In the genomic region with DNA sequence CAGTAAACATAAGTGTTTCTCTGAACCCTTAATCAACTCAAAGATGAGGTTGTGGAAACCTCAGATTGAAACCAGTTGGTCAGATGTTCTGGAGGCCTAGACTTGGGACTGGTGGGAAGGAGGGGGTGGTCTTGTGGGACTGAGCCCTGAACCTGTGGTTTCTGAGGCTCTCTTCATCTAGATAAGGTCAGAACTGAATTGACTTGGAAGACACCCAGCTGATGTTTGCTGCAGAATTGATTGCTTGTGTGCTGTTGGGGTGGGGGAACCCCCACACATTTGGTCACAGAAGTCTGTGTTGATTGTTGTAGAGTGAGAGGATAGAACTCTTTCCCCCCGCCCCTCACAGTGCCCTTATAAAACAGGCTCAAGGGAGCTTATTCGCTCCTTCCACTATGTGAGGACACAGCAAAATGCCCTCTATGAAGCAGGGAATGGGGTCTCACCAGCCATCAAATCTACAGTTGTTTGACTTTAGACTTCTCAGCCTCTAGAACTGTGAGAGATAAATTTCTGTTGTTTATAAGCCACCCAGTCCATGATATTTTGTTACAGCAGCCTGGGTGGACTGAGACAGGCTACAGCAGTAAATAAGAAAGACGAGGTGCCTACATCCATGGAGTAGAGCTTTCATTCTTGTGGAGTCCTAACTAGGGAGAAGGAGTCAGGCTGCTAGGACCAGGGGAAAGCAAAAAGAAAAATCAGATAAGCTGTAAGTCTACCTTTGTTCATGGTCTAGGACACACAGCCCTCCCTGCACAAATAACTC, we compare ENCODE assay signal across 1 cellular context.
TF ChIP-seq lines count a peak whose summit lies in the region.

No MANE protein-coding gene starts in this region.

TF ChIP-seq in GM12878, 131 proteins besides CTCF, POLR2A, EP300 and RAD21 (continued from another document and continues in another):
- TF ChIP-seq CEBPB (IDR thresholded peaks at IDR 0.05; ENCODE audit: borderline replicate concordance in 1 of 2, low read depth in 2 of 2, low read length in 2 of 2) (no peak), ZNF274 (IDR thresholded peaks at IDR 0.05; ENCODE audit: insufficient read depth, insufficient read length) (no peak), SMARCA5 (IDR thresholded peaks at IDR 0.05) (no peak), RUNX3 (IDR thresholded peaks at IDR 0.05; ENCODE audit: low read length) (peak; percentile 96), EGR1 (IDR thresholded peaks at IDR 0.05; ENCODE audit: borderline replicate concordance in 1 of 2, low read depth in 2 of 2, low read length in 2 of 2) (peak in 1 of 2 experiments; percentile 72; a peak in 2 of 3 replicates), SMAD1 (IDR thresholded peaks at IDR 0.05; ENCODE audit: low read depth, partially characterized antibody) (no peak), CBX3 (IDR thresholded peaks at IDR 0.05; ENCODE audit: borderline replicate concordance, low read depth) (no peak), HDGF (IDR thresholded peaks at IDR 0.05) (no peak), MXI1 (IDR thresholded peaks at IDR 0.05; ENCODE audit: low read depth, low read length) (no peak), WRNIP1 (IDR thresholded peaks at IDR 0.05; ENCODE audit: borderline replicate concordance, low read depth, low read length) (no peak), MTA3 (IDR thresholded peaks at IDR 0.05; ENCODE audit: borderline replicate concordance, low read length) (no peak), TCF12 (IDR thresholded peaks at IDR 0.05; ENCODE audit: low read depth, low read length) (0 out of 2 replicates have a peak, but pooled peaks have one; percentile 6), MYB (IDR thresholded peaks at IDR 0.05; ENCODE audit: borderline replicate concordance, low read depth, low read length) (no peak), BHLHE40 (IDR thresholded peaks at IDR 0.05; ENCODE audit: borderline replicate concordance in 1 of 2, low read depth in 2 of 2, low read length in 1 of 2) (no peak), NFYA (IDR thresholded peaks at IDR 0.05; ENCODE audit: borderline replicate concordance, low read depth, low read length) (no peak), YY1 (IDR thresholded peaks at IDR 0.05; ENCODE audit: low read depth, low read length) (no peak), ZNF384 (IDR thresholded peaks at IDR 0.05; ENCODE audit: borderline replicate concordance, low read depth, low read length) (no peak), DPF2 (IDR thresholded peaks at IDR 0.05) (no peak), SUZ12 (IDR thresholded peaks at IDR 0.05; ENCODE audit: unreplicated experiment) (no peak), ETV6 (conservative IDR thresholded peaks at IDR 0.05 in 1 of 2, IDR thresholded peaks at IDR 0.05 in 1 of 2; ENCODE audit: borderline replicate concordance in 1 of 2, low read depth in 1 of 2) (no peak), CBFB (IDR thresholded peaks at IDR 0.05; ENCODE audit: low read depth) (peak; percentile 70; the same call in 1 of the 2 replicates), RCOR1 (conservative IDR thresholded peaks at IDR 0.05; ENCODE audit: low read depth, low read length) (no peak), RFX5 (IDR thresholded peaks at IDR 0.05; ENCODE audit: low read depth, low read length) (no peak), TCF3 (IDR thresholded peaks at IDR 0.05; ENCODE audit: borderline replicate concordance, insufficient read depth, low read depth, low read length) (no peak), SMC3 (IDR thresholded peaks at IDR 0.05; ENCODE audit: borderline replicate concordance, low read length) (no peak), SIX5 (IDR thresholded peaks at IDR 0.05; ENCODE audit: low read depth, low read length, severe bottlenecking) (no peak), HDAC2 (IDR thresholded peaks at IDR 0.05) (no peak), NBN (IDR thresholded peaks at IDR 0.05) (no peak), ZNF207 (IDR thresholded peaks at IDR 0.05; ENCODE audit: borderline replicate concordance) (no peak)
- TF ChIP-seq, protein P1, sequence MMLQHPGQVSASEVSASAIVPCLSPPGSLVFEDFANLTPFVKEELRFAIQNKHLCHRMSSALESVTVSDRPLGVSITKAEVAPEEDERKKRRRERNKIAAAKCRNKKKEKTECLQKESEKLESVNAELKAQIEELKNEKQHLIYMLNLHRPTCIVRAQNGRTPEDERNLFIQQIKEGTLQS (IDR thresholded peaks at IDR 0.05; ENCODE audit: borderline replicate concordance, extremely low read depth, low read depth, low read length): no peak
- TF ChIP-seq, protein P2, sequence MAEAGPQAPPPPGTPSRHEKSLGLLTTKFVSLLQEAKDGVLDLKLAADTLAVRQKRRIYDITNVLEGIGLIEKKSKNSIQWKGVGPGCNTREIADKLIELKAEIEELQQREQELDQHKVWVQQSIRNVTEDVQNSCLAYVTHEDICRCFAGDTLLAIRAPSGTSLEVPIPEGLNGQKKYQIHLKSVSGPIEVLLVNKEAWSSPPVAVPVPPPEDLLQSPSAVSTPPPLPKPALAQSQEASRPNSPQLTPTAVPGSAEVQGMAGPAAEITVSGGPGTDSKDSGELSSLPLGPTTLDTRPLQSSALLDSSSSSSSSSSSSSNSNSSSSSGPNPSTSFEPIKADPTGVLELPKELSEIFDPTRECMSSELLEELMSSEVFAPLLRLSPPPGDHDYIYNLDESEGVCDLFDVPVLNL (IDR thresholded peaks at IDR 0.05; ENCODE audit: low read depth, low read length): no peak
- TF ChIP-seq, protein P3, sequence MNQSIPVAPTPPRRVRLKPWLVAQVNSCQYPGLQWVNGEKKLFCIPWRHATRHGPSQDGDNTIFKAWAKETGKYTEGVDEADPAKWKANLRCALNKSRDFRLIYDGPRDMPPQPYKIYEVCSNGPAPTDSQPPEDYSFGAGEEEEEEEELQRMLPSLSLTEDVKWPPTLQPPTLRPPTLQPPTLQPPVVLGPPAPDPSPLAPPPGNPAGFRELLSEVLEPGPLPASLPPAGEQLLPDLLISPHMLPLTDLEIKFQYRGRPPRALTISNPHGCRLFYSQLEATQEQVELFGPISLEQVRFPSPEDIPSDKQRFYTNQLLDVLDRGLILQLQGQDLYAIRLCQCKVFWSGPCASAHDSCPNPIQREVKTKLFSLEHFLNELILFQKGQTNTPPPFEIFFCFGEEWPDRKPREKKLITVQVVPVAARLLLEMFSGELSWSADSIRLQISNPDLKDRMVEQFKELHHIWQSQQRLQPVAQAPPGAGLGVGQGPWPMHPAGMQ (IDR thresholded peaks at IDR 0.05; ENCODE audit: borderline replicate concordance): no peak
- TF ChIP-seq, protein P4, sequence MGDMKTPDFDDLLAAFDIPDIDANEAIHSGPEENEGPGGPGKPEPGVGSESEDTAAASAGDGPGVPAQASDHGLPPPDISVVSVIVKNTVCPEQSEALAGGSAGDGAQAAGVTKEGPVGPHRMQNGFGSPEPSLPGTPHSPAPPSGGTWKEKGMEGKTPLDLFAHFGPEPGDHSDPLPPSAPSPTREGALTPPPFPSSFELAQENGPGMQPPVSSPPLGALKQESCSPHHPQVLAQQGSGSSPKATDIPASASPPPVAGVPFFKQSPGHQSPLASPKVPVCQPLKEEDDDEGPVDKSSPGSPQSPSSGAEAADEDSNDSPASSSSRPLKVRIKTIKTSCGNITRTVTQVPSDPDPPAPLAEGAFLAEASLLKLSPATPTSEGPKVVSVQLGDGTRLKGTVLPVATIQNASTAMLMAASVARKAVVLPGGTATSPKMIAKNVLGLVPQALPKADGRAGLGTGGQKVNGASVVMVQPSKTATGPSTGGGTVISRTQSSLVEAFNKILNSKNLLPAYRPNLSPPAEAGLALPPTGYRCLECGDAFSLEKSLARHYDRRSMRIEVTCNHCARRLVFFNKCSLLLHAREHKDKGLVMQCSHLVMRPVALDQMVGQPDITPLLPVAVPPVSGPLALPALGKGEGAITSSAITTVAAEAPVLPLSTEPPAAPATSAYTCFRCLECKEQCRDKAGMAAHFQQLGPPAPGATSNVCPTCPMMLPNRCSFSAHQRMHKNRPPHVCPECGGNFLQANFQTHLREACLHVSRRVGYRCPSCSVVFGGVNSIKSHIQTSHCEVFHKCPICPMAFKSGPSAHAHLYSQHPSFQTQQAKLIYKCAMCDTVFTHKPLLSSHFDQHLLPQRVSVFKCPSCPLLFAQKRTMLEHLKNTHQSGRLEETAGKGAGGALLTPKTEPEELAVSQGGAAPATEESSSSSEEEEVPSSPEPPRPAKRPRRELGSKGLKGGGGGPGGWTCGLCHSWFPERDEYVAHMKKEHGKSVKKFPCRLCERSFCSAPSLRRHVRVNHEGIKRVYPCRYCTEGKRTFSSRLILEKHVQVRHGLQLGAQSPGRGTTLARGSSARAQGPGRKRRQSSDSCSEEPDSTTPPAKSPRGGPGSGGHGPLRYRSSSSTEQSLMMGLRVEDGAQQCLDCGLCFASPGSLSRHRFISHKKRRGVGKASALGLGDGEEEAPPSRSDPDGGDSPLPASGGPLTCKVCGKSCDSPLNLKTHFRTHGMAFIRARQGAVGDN (IDR thresholded peaks at IDR 0.05): no peak
- TF ChIP-seq, protein P5, sequence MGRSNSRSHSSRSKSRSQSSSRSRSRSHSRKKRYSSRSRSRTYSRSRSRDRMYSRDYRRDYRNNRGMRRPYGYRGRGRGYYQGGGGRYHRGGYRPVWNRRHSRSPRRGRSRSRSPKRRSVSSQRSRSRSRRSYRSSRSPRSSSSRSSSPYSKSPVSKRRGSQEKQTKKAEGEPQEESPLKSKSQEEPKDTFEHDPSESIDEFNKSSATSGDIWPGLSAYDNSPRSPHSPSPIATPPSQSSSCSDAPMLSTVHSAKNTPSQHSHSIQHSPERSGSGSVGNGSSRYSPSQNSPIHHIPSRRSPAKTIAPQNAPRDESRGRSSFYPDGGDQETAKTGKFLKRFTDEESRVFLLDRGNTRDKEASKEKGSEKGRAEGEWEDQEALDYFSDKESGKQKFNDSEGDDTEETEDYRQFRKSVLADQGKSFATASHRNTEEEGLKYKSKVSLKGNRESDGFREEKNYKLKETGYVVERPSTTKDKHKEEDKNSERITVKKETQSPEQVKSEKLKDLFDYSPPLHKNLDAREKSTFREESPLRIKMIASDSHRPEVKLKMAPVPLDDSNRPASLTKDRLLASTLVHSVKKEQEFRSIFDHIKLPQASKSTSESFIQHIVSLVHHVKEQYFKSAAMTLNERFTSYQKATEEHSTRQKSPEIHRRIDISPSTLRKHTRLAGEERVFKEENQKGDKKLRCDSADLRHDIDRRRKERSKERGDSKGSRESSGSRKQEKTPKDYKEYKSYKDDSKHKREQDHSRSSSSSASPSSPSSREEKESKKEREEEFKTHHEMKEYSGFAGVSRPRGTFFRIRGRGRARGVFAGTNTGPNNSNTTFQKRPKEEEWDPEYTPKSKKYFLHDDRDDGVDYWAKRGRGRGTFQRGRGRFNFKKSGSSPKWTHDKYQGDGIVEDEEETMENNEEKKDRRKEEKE (IDR thresholded peaks at IDR 0.05): no peak
- TF ChIP-seq, protein P6, sequence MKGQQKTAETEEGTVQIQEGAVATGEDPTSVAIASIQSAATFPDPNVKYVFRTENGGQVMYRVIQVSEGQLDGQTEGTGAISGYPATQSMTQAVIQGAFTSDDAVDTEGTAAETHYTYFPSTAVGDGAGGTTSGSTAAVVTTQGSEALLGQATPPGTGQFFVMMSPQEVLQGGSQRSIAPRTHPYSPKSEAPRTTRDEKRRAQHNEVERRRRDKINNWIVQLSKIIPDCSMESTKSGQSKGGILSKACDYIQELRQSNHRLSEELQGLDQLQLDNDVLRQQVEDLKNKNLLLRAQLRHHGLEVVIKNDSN (IDR thresholded peaks at IDR 0.05; ENCODE audit: borderline replicate concordance, extremely low read length, insufficient read depth, low read depth, low read length): no peak
- TF ChIP-seq, protein P7, sequence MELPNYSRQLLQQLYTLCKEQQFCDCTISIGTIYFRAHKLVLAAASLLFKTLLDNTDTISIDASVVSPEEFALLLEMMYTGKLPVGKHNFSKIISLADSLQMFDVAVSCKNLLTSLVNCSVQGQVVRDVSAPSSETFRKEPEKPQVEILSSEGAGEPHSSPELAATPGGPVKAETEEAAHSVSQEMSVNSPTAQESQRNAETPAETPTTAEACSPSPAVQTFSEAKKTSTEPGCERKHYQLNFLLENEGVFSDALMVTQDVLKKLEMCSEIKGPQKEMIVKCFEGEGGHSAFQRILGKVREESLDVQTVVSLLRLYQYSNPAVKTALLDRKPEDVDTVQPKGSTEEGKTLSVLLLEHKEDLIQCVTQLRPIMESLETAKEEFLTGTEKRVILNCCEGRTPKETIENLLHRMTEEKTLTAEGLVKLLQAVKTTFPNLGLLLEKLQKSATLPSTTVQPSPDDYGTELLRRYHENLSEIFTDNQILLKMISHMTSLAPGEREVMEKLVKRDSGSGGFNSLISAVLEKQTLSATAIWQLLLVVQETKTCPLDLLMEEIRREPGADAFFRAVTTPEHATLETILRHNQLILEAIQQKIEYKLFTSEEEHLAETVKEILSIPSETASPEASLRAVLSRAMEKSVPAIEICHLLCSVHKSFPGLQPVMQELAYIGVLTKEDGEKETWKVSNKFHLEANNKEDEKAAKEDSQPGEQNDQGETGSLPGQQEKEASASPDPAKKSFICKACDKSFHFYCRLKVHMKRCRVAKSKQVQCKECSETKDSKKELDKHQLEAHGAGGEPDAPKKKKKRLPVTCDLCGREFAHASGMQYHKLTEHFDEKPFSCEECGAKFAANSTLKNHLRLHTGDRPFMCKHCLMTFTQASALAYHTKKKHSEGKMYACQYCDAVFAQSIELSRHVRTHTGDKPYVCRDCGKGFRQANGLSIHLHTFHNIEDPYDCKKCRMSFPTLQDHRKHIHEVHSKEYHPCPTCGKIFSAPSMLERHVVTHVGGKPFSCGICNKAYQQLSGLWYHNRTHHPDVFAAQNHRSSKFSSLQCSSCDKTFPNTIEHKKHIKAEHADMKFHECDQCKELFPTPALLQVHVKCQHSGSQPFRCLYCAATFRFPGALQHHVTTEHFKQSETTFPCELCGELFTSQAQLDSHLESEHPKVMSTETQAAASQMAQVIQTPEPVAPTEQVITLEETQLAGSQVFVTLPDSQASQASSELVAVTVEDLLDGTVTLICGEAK (IDR thresholded peaks at IDR 0.05; ENCODE audit: borderline replicate concordance): no peak
- TF ChIP-seq, protein P8, sequence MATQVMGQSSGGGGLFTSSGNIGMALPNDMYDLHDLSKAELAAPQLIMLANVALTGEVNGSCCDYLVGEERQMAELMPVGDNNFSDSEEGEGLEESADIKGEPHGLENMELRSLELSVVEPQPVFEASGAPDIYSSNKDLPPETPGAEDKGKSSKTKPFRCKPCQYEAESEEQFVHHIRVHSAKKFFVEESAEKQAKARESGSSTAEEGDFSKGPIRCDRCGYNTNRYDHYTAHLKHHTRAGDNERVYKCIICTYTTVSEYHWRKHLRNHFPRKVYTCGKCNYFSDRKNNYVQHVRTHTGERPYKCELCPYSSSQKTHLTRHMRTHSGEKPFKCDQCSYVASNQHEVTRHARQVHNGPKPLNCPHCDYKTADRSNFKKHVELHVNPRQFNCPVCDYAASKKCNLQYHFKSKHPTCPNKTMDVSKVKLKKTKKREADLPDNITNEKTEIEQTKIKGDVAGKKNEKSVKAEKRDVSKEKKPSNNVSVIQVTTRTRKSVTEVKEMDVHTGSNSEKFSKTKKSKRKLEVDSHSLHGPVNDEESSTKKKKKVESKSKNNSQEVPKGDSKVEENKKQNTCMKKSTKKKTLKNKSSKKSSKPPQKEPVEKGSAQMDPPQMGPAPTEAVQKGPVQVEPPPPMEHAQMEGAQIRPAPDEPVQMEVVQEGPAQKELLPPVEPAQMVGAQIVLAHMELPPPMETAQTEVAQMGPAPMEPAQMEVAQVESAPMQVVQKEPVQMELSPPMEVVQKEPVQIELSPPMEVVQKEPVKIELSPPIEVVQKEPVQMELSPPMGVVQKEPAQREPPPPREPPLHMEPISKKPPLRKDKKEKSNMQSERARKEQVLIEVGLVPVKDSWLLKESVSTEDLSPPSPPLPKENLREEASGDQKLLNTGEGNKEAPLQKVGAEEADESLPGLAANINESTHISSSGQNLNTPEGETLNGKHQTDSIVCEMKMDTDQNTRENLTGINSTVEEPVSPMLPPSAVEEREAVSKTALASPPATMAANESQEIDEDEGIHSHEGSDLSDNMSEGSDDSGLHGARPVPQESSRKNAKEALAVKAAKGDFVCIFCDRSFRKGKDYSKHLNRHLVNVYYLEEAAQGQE (IDR thresholded peaks at IDR 0.05; ENCODE audit: low read depth, low read length): no peak
